ENCODE assay signal across 8 cellular contexts in the genomic region with DNA sequence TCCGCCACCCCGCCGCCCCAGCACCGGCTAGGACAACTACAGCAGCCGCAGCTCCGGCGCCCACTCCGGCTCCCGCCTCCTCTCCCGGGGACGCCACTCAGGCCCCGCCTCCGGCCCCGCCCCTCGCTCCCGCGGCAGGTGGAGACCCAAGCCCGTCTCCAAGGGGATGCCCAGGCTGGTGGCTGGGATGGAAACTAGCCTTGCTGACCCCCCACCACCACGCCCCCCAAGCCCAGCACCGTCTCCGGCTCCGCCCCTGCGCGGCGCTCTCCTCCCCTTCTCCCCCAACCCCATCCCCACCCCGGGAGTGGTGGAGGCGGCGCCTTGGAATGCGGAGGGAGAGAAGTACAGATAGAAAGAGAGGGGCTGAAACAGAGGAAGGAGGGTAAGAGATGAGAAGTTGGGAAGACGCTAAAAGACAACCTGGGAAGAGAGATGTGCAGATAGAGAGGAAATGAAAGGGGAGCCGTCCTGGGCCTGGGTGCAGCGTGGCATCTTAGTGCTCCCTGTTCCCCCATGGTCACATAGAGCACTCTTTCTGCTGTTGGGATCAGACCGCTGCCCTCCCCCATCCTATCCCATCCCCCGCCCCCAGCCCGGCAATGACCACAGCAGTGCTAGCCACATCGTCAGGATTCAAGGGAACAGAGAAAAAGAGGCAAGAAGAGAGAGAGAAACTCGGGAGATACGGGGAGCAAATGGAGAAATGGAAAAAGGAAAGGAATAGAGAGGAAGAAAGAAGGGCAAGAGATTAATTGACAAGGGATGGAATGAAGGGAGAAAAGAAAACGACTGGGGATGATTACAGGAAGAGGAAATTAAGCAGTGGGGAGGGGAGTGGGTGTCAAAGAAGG. TPM values are rescaled to one million over a fixed set of nuclear protein-coding genes. Genes with fewer than 3 reads are reported as not detected.
DNase-seq lines count a peak whose midpoint lies in the region; ATAC-seq, FAIRE-seq and TF ChIP-seq lines count a peak whose summit lies in the region.

A gene with protein sequence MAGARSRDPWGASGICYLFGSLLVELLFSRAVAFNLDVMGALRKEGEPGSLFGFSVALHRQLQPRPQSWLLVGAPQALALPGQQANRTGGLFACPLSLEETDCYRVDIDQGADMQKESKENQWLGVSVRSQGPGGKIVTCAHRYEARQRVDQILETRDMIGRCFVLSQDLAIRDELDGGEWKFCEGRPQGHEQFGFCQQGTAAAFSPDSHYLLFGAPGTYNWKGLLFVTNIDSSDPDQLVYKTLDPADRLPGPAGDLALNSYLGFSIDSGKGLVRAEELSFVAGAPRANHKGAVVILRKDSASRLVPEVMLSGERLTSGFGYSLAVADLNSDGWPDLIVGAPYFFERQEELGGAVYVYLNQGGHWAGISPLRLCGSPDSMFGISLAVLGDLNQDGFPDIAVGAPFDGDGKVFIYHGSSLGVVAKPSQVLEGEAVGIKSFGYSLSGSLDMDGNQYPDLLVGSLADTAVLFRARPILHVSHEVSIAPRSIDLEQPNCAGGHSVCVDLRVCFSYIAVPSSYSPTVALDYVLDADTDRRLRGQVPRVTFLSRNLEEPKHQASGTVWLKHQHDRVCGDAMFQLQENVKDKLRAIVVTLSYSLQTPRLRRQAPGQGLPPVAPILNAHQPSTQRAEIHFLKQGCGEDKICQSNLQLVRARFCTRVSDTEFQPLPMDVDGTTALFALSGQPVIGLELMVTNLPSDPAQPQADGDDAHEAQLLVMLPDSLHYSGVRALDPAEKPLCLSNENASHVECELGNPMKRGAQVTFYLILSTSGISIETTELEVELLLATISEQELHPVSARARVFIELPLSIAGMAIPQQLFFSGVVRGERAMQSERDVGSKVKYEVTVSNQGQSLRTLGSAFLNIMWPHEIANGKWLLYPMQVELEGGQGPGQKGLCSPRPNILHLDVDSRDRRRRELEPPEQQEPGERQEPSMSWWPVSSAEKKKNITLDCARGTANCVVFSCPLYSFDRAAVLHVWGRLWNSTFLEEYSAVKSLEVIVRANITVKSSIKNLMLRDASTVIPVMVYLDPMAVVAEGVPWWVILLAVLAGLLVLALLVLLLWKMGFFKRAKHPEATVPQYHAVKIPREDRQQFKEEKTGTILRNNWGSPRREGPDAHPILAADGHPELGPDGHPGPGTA (minus strand): TSS at position 64 of the 854 bp plus-strand sequence. CDS start 222 bp downstream, outside the sequence.

- FAIRE-seq in GM12878 (lab: Jason Lieb, UNC) = no peak

- no peak for TF ChIP-seq POLR2A in GM12878 (IDR thresholded peaks at IDR 0.05; ENCODE audit: low read depth, low read length)

- H3K9me3 ChIP-seq in GM12878 (replicated peaks; ENCODE audit: control insufficient read depth, insufficient read depth, low read length) (no peaks in the 10 kb centered on the region), iPS-15b (ENCODE audit: control insufficient read depth, insufficient read depth, low read length) (no peaks in the 10 kb centered on the region), skeletal muscle satellite cell (replicated peaks; ENCODE audit: low read length) (no peaks in the 10 kb centered on the region)

- H3K27ac Mint-ChIP-seq in T-helper 2 cell treated with Interferon-gamma antibody and Interleukin-4, amounts not matched to agents 5 μg/mL and 100 μg/mL, for 36 hours = no peak within 1 kb of the TSS

- peak within 1 kb of the TSS; percentile 74 for H3K4me3 ChIP-seq in GM12878
- H3K4me3 ChIP-seq in iPS-15b (ENCODE audit: low read depth, low read length) = peak within 1 kb of the TSS; percentile 96
- H3K4me3 ChIP-seq in skeletal muscle satellite cell (ENCODE audit: low read length) = peak within 1 kb of the TSS; percentile 84

- peak within 1 kb of the TSS; percentile 36 for H2AFZ ChIP-seq in GM12878 (ENCODE audit: control insufficient read depth, low read depth, low read length)

- H3K27me3 Mint-ChIP-seq in T-helper 2 cell treated with Interferon-gamma antibody and Interleukin-4, amounts not matched to agents 5 μg/mL and 100 μg/mL, for 36 hours (ENCODE audit: low read depth) = peaks cover 67% of the 10 kb centered on the region

- in situ Hi-C loops in GM13977 (cut with MboI; ENCODE audit: low pct_unique_long_range_greater_than_20kb, low sequenced_read_pairs, unreplicated experiment) = no loop called here
- in situ Hi-C loops in KBM-7 (cut with MboI; ENCODE audit: low pct_unique_long_range_greater_than_20kb, low sequenced_read_pairs) = no loop called here
- in situ Hi-C loops in GM12878 (cut with MboI) = no loop called here

- H3K27ac ChIP-seq in GM12878 (ENCODE audit: control insufficient read depth, insufficient read depth) = no peak within 1 kb of the TSS

- RAD21 ChIA-PET in GM12878 (lab: Charles Lee; ENCODE audit: unreplicated experiment) = no interaction called here

- ATAC-seq in GM12878 (peak; percentile 71), GM19397 (IDR thresholded peaks at IDR 0.05; ENCODE audit: unreplicated experiment) (no peak), HG03571 (IDR thresholded peaks at IDR 0.05; ENCODE audit: unreplicated experiment) (no peak)

- no peaks in the 10 kb centered on the region for H4K20me1 ChIP-seq in GM12878 (ENCODE audit: control insufficient read depth, insufficient read depth)

- H3K27me3 ChIP-seq in GM12878 (replicated peaks in 1 of 2; ENCODE audit: control insufficient read depth in 2 of 2, insufficient read depth in 2 of 2, low read length in 1 of 2) (peaks cover 0 to 5% of the 10 kb centered on the region in 2 experiments; a peak in 2 of 4 replicates), iPS-15b (ENCODE audit: control insufficient read depth, insufficient read depth, low read length) (peaks cover 12% of the 10 kb centered on the region), skeletal muscle satellite cell (ENCODE audit: control insufficient read depth, insufficient read depth, low read length) (no peaks in the 10 kb centered on the region)

- peaks cover 13% of the 10 kb centered on the region for H3K4me1 Mint-ChIP-seq in T-helper 2 cell treated with Interferon-gamma antibody and Interleukin-4, amounts not matched to agents 5 μg/mL and 100 μg/mL, for 36 hours (ENCODE audit: low read depth)

- no peaks in the 10 kb centered on the region for H3K9me3 Mint-ChIP-seq in T-helper 2 cell treated with Interferon-gamma antibody and Interleukin-4, amounts not matched to agents 5 μg/mL and 100 μg/mL, for 36 hours

- H3K4me2 ChIP-seq in GM12878 (ENCODE audit: control insufficient read depth, insufficient read depth) (peak within 1 kb of the TSS; percentile 51), skeletal muscle satellite cell (ENCODE audit: low read length) (peak within 1 kb of the TSS; percentile 92)

- peak within 1 kb of the TSS; percentile 76 for H3K4me3 Mint-ChIP-seq in T-helper 2 cell treated with Interferon-gamma antibody and Interleukin-4, amounts not matched to agents 5 μg/mL and 100 μg/mL, for 36 hours

- no peaks in the 10 kb centered on the region for H3K79me2 ChIP-seq in GM12878 (ENCODE audit: control insufficient read depth, insufficient read depth, low read length)

- SMC1A ChIA-PET in GM12878 (lab: Charles Lee; ENCODE audit: uncharacterized antibody, unreplicated experiment) = no interaction called here

- intact Hi-C loops in GM12878 (cut with micrococcal nuclease; ENCODE audit: unreplicated experiment) = no loop called here

- no TSS peak for BruUV-seq in GM12878 (replicated peaks; lab: Mats Ljungman, UMichigan)

- H3K4me1 ChIP-seq in GM12878 (ENCODE audit: control insufficient read depth, insufficient read depth, low read length) (peaks cover 6% of the 10 kb centered on the region; the same call in 1 of the 2 replicates), iPS-15b (ENCODE audit: control insufficient read depth, insufficient read depth, low read length) (peaks cover 17% of the 10 kb centered on the region), skeletal muscle satellite cell (ENCODE audit: control insufficient read depth, insufficient read depth, low read length) (peaks cover 59% of the 10 kb centered on the region)

- 1% methylated on average over 17 of the region's 39 CpGs for WGBS in GM12878 (ENCODE audit: insufficient coverage, insufficient replicate concordance, low lambda C conversion rate, missing lambda C conversion rate)

- POLR2A ChIA-PET in GM12878 (lab: Charles Lee) = interaction anchor here (0.6 kb wide), 1 partner anchor 21 kb away, joined by 3 read pairs; the partner anchor contains the start of gene CD63

- DNase-seq in GM13977 (ENCODE audit: low spot score) (peak; percentile 80), KBM-7 (peak; percentile 34), GM12878 (ENCODE audit: low read depth, low spot score) (no peak)
- DNase-seq in T-helper 2 cell treated with Interferon-gamma antibody and Interleukin-4, amounts not matched to agents 5 μg/mL and 100 μg/mL, for 36 hours (ENCODE audit: low spot score) = peak; percentile 63

- TF ChIP-seq CTCF in GM13977 (IDR thresholded peaks at IDR 0.05; ENCODE audit: extremely low read depth, insufficient read depth, missing control alignments) (no peak), GM12878 (IDR thresholded peaks at IDR 0.05 in 2 of 3, conservative IDR thresholded peaks at IDR 0.05 in 1 of 3; ENCODE audit: control insufficient read depth in 2 of 3, extremely low read depth in 1 of 3, insufficient read depth in 1 of 3, low read depth in 3 of 3, low read length in 3 of 3) (no peak)

- H3K9ac ChIP-seq in GM12878 (ENCODE audit: control insufficient read depth, insufficient read depth, low read length) (no peak within 1 kb of the TSS), iPS-15b (ENCODE audit: low read depth, low read length) (peak within 1 kb of the TSS; percentile 73), skeletal muscle satellite cell (ENCODE audit: low read depth, low read length) (peak within 1 kb of the TSS; percentile 52)

- CTCF ChIA-PET in GM12878 (lab: Yijun Ruan, JAX) = interaction anchor here (1.3 to 2.7 kb wide), 2 partner anchors 8 to 52 kb away, joined by 3 to 13 read pairs; partner anchors contain the start of gene BLOC1S1

- H3K36me3 ChIP-seq in GM12878 (ENCODE audit: control insufficient read depth in 2 of 2, insufficient read depth in 2 of 2, low read length in 1 of 2) (no peaks in the 10 kb centered on the region), iPS-15b (ENCODE audit: control insufficient read depth, insufficient read depth, low read length) (no peaks in the 10 kb centered on the region), skeletal muscle satellite cell (ENCODE audit: insufficient read depth, low read length) (no peaks in the 10 kb centered on the region)

- no peak for TF ChIP-seq EP300 in GM12878 (IDR thresholded peaks at IDR 0.05; ENCODE audit: borderline replicate concordance in 1 of 2, control insufficient read depth in 1 of 2, low read depth in 2 of 2, low read length in 2 of 2)

- no peaks in the 10 kb centered on the region for H3K36me3 Mint-ChIP-seq in T-helper 2 cell treated with Interferon-gamma antibody and Interleukin-4, amounts not matched to agents 5 μg/mL and 100 μg/mL, for 36 hours (ENCODE audit: low read depth)

- no peak for TF ChIP-seq RAD21 in GM12878 (IDR thresholded peaks at IDR 0.05; ENCODE audit: insufficient read depth, low read depth, low read length)

RNA-seq across cellular contexts. Expression of the gene that starts here (rescaled TPM):
- 18.5 and 21.9 TPM in 2 replicates for total RNA-seq in GM12878 (2013; cell fraction: nucleolus; rRNA removed)
- total RNA-seq in GM12878 (2014; rRNA removed) = 2.5 and 2.6 TPM in 2 replicates
- 0.69 and 1.0 TPM in 2 replicates for total RNA-seq in GM12878 (2014; rRNA removed; fragmentation: Illumina TruSeq; extraction: Trizol)
- total RNA-seq in GM12878 (2021) = 2.8 and 3.8 TPM in 2 replicates
- 1.5 TPM for polyA plus RNA-seq in GM12878 (2011; ENCODE audit: low read depth)
- 3.4 and 5.1 TPM in 2 replicates for polyA plus RNA-seq in GM12878 (2011; rRNA removed)
- polyA plus RNA-seq in GM12878 (2011; cell fraction: cytosol; rRNA removed) = 2.2 and 3.6 TPM in 2 replicates
- 83.9 and 96.1 TPM in 2 replicates for polyA plus RNA-seq in GM12878 (2011; cell fraction: nucleus; rRNA removed)
- 4.8 and 5.6 TPM in 2 replicates for polyA plus RNA-seq in GM12878 (2012)
- polyA plus RNA-seq in GM12878 (2014; fragmentation: Illumina TruSeq; extraction: Trizol) = 1.4 TPM in 1 of 2 replicates, not detected in the other
- polyA plus RNA-seq in GM12878 (2014; fragmentation: Nextera tagmentation; extraction: Ambion mirVana) = under 1 TPM; 0.18 to 0.39 TPM
- polyA plus RNA-seq in GM12878 (2014; rRNA removed) = 2.6 and 4.4 TPM in 2 replicates
- 1 to 10 TPM; 1.4 to 1.6 TPM for polyA plus RNA-seq in GM12878 (2016; fragmentation: Nextera tagmentation; extraction: Ambion mirVana)
- polyA minus RNA-seq in GM12878 (2011; rRNA and poly(A)+ RNA removed) = 2.9 and 4.3 TPM in 2 replicates
- 0.80 and 1.4 TPM in 2 replicates for polyA minus RNA-seq in GM12878 (2011; cell fraction: cytosol; rRNA and poly(A)+ RNA removed)
- 9.2 and 9.6 TPM in 2 replicates for polyA minus RNA-seq in GM12878 (2011; cell fraction: nucleus; rRNA and poly(A)+ RNA removed)
- total RNA-seq in skeletal muscle satellite cell (2012; rRNA removed) = 12.4 and 32.1 TPM in 2 replicates
